ENCODE assay signal across 15 cellular contexts in the genomic region with DNA sequence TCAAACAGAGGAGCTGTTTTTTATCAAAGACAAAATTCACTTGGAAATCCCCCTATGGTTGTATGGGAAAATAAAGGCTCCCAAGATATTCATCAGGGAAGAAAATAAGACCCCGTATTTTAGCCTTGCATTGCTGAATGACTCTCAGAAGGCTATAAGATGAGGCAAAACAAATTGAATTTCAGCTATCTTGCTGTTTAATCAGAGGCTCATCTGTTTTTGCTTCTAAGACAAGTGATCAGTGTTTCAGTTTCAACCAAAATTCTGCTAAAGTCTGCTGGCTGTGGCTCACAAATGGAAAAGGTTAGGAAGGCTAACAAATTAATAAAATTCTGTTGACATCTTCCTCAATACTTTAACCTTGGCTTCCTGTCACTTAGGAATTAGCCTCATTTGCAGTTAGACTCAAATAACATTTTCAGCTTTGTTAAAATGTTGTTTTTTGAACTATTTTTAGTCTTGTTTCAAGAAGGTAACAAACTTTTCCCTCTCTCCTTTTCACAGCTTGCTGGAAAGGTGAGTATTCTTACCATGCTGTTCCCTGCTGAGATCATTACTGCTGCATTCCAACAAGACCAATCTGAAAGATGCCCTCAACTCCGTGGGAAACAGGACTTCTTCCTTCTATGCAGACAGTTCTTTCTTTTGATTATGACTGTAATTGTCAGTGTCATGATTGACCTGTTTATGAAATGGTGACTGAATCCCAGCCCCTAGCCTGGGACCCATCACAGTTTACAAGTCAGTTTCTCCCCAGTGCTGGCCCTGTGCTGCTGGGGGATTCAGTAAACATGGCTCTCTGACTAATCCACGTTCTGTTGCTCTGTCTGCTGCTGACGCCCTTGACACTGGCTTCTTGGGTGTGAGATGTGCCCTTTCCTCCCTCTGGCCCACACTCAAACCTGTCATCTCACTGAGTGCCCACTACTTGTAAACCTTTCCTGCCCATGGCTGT.
DNase-seq lines count a peak whose midpoint lies in the region; ATAC-seq and TF ChIP-seq lines count a peak whose summit lies in the region.
"Had no signal": no experiment of that assay in that cellular context is flagged by ENCODE, and none has a peak within 500 bp of the region (broad histone marks: within the 10 kb centered on the region; RNA-seq: fewer than 3 reads in every experiment).

No MANE protein-coding gene starts in this region.

- H3K4me1 ChIP-seq in HEK293 (ENCODE audit: control insufficient read depth, insufficient read depth, low read length) (peaks cover 14% of the 10 kb centered on the region), mesenchymal stem cell (ENCODE audit: control insufficient read depth, insufficient read depth, low read depth, low read length) (peaks cover 5% of the 10 kb centered on the region), BE2C (peaks cover 11% of the 10 kb centered on the region)

- no peak overlapping the region for H2AK5ac ChIP-seq in mesenchymal stem cell (ENCODE audit: low read length, severe bottlenecking)

- H3K27ac Mint-ChIP-seq in WTC11: 0 out of 2 replicates have a peak overlapping the region, but pooled peaks have one; percentile 5

- no peak overlapping the region for H2AFZ ChIP-seq in mesenchymal stem cell (ENCODE audit: low read depth, low read length)

- H4K8ac ChIP-seq in mesenchymal stem cell (ENCODE audit: low read length): no peak overlapping the region

- no peaks in the 10 kb centered on the region for H3K9me3 ChIP-seq in HEK293 (ENCODE audit: control insufficient read depth, insufficient read depth, low read depth, low read length)
- no peaks in the 10 kb centered on the region for H3K9me3 ChIP-seq in mesenchymal stem cell (ENCODE audit: control insufficient read depth, low read length)
- no peaks in the 10 kb centered on the region for H3K9me3 ChIP-seq in BE2C

- TF ChIP-seq CTCF in HEK293 (tag by site-specific recombination; IDR thresholded peaks at IDR 0.05) (no peak), WTC11 (IDR thresholded peaks at IDR 0.05) (no peak), BE2C (IDR thresholded peaks at IDR 0.05; ENCODE audit: low read depth, low read length) (no peak)

- H2BK12ac ChIP-seq in mesenchymal stem cell (ENCODE audit: low read length in 2 of 2): no peak overlapping the region

- DNase-seq in WTC11 (ENCODE audit: low spot score) (no peak), mesenchymal stem cell (peak; percentile 9), NCI-H2107 treated with DMSO at 0.1 percent for 48 hours (lab: John Stamatoyannopoulos, UW; ENCODE audit: unreplicated experiment) (no peak), BE2C (no peak), RKO (ENCODE audit: low spot score) (no peak)
- DNase-seq: AML-193; DMS79 treated with DMSO at 0.1 percent for 48 hours; NCI-H1105; NCI-H1694; NCI-H2081 treated with DMSO at 0.1 percent for 48 hours; NK-92 treated with Interleukin-12 subunit alpha and Interleukin-12 subunit beta, amount 100 ng/mL, for 24 hours; SIG-M5 had no signal

- no peaks in the 10 kb centered on the region for H3K27me3 Mint-ChIP-seq in WTC11 (ENCODE audit: low read depth)

- no peak overlapping the region for H4K91ac ChIP-seq in mesenchymal stem cell (ENCODE audit: low read length)

- WGBS in mesenchymal stem cell: 47% methylated on average over 3 of the region's 4 CpGs

- no peak overlapping the region for H2BK5ac ChIP-seq in mesenchymal stem cell (ENCODE audit: low read depth, low read length, poor library complexity, severe bottlenecking)

- H3K14ac ChIP-seq in mesenchymal stem cell (ENCODE audit: low read length in 2 of 2): peak overlapping the region in 1 of 2 experiments; percentile 2

- CTCF ChIA-PET in HEK293 (lab: Yijun Ruan, JAX): no interaction called here
- CTCF ChIA-PET in WTC11 (lab: Charles Lee): no interaction called here

- ATAC-seq in WTC11: peak; percentile 46
- ATAC-seq in HG03139 (IDR thresholded peaks at IDR 0.05; ENCODE audit: unreplicated experiment): no peak

- H3K27ac ChIP-seq in HEK293 (ENCODE audit: extremely low read depth, low read depth, low read length): no peak overlapping the region
- H3K27ac ChIP-seq in mesenchymal stem cell (ENCODE audit: low read length, poor library complexity, severe bottlenecking): no peak overlapping the region

- POLR2A ChIA-PET in HEK293 (lab: Yijun Ruan, JAX): no interaction called here
- POLR2A ChIA-PET in WTC11 (lab: Charles Lee): interaction anchor here (0.5 kb wide), 1 partner anchor 250 kb away, joined by 3 read pairs; no protein-coding TSS in a partner anchor

- no peak overlapping the region for H3K18ac ChIP-seq in mesenchymal stem cell (ENCODE audit: low read depth in 1 of 2, low read length in 2 of 2)

- H3K4me2 ChIP-seq in mesenchymal stem cell (ENCODE audit: low read length, poor library complexity, severe bottlenecking): no peak overlapping the region

- H3K9ac ChIP-seq in mesenchymal stem cell (ENCODE audit: low read length): no peak overlapping the region

- H3K23ac ChIP-seq in mesenchymal stem cell (ENCODE audit: low read length in 2 of 2): no peak overlapping the region

- H3K4ac ChIP-seq in mesenchymal stem cell (ENCODE audit: low read depth in 1 of 2, low read length in 2 of 2): no peak overlapping the region

- H3K36me3 ChIP-seq in HEK293 (ENCODE audit: control insufficient read depth in 2 of 2, insufficient read depth in 1 of 2, low read length in 2 of 2) (no peaks in the 10 kb centered on the region), mesenchymal stem cell (ENCODE audit: control insufficient read depth in 1 of 2, insufficient read depth in 2 of 2, low read depth in 1 of 2, low read length in 2 of 2) (no peaks in the 10 kb centered on the region), BE2C (no peaks in the 10 kb centered on the region)

- H3K36me3 Mint-ChIP-seq in WTC11: no peaks in the 10 kb centered on the region
- H3K36me3 Mint-ChIP-seq: CD14-positive monocyte had no signal

- H2BK120ac ChIP-seq in mesenchymal stem cell (ENCODE audit: low read depth, low read length): no peak overlapping the region

- H3K4me1 Mint-ChIP-seq in WTC11: peaks cover 9% of the 10 kb centered on the region
- H3K4me1 Mint-ChIP-seq: CD14-positive monocyte had no signal

- no peak overlapping the region for H3K4me3 Mint-ChIP-seq in WTC11
- H3K4me3 Mint-ChIP-seq: CD14-positive monocyte had no signal

- H2BK15ac ChIP-seq in mesenchymal stem cell (ENCODE audit: low read depth, poor library complexity, severe bottlenecking): no peak overlapping the region

- H3K9me3 Mint-ChIP-seq in WTC11: peaks cover 4% of the 10 kb centered on the region

- H3K79me1 ChIP-seq in mesenchymal stem cell (replicated peaks; ENCODE audit: low read length, poor library complexity, severe bottlenecking): no peaks in the 10 kb centered on the region

- H3K4me3 ChIP-seq in HEK293 (ENCODE audit: low read depth, low read length): no peak overlapping the region
- H3K4me3 ChIP-seq in mesenchymal stem cell (ENCODE audit: insufficient read depth in 1 of 2, low read depth in 1 of 2, low read length in 2 of 2): no peak overlapping the region
- H3K4me3 ChIP-seq in BE2C (ENCODE audit: low read depth, low read length): no peak overlapping the region

- H3K27me3 ChIP-seq in mesenchymal stem cell (ENCODE audit: control insufficient read depth in 1 of 2, insufficient read depth in 1 of 2, low read length in 2 of 2) (peaks cover 0 to 5% of the 10 kb centered on the region in 2 experiments), BE2C (no peaks in the 10 kb centered on the region)

TF ChIP-seq in HEK293, 187 proteins besides CTCF, POLR2A, EP300 and RAD21:
- TF ChIP-seq ZNF596 (tag by site-specific recombination; IDR thresholded peaks at IDR 0.05): no peak
- peak; percentile 93 for TF ChIP-seq ZNF184 (tag by site-specific recombination; IDR thresholded peaks at IDR 0.05)
- TF ChIP-seq ZNF510 (tag by site-specific recombination; IDR thresholded peaks at IDR 0.05; ENCODE audit: insufficient replicate concordance): no peak
- no peak for TF ChIP-seq ZNF529 (tag by site-specific recombination; IDR thresholded peaks at IDR 0.05; ENCODE audit: insufficient replicate concordance)
- no peak for TF ChIP-seq ZNF146 (tag by site-specific recombination; IDR thresholded peaks at IDR 0.05)
- TF ChIP-seq ZNF514 (tag by site-specific recombination; IDR thresholded peaks at IDR 0.05): no peak

TF ChIP-seq in WTC11, 78 proteins besides CTCF, POLR2A, EP300 and RAD21 (continues in another document):
- TF ChIP-seq TEAD4 (CRISPR knock-in tag; IDR thresholded peaks at IDR 0.05) (no peak), RORB (CRISPR knock-in tag; IDR thresholded peaks at IDR 0.05) (no peak)
- TF ChIP-seq, protein P1, sequence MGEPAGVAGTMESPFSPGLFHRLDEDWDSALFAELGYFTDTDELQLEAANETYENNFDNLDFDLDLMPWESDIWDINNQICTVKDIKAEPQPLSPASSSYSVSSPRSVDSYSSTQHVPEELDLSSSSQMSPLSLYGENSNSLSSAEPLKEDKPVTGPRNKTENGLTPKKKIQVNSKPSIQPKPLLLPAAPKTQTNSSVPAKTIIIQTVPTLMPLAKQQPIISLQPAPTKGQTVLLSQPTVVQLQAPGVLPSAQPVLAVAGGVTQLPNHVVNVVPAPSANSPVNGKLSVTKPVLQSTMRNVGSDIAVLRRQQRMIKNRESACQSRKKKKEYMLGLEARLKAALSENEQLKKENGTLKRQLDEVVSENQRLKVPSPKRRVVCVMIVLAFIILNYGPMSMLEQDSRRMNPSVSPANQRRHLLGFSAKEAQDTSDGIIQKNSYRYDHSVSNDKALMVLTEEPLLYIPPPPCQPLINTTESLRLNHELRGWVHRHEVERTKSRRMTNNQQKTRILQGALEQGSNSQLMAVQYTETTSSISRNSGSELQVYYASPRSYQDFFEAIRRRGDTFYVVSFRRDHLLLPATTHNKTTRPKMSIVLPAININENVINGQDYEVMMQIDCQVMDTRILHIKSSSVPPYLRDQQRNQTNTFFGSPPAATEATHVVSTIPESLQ (CRISPR knock-in tag; IDR thresholded peaks at IDR 0.05): no peak
